ENCODE assay signal across 1 cellular context in genomic region chr6:105646391-105646867, GRCh38.
TF ChIP-seq lines count a peak whose summit lies in the region.

No MANE protein-coding gene starts in this region.

TF ChIP-seq in GM12878, 131 proteins besides CTCF, POLR2A, EP300 and RAD21 (continued from another document and continues in another):
- TF ChIP-seq ZNF687 (IDR thresholded peaks at IDR 0.05) (peak; percentile 84; the same call in 1 of the 2 replicates), CEBPB (IDR thresholded peaks at IDR 0.05; ENCODE audit: borderline replicate concordance in 1 of 2, low read depth in 2 of 2, low read length in 2 of 2) (peak in 1 of 2 experiments; percentile 99; a peak in 2 of 4 replicates), BCL11A (IDR thresholded peaks at IDR 0.05; ENCODE audit: low read depth, low read length) (peak; percentile 98), SRF (IDR thresholded peaks at IDR 0.05; ENCODE audit: low read depth in 2 of 2, low read length in 2 of 2) (peak in 1 of 2 experiments; percentile 82; a peak in 2 of 4 replicates), SP1 (IDR thresholded peaks at IDR 0.05; ENCODE audit: low read depth, low read length) (peak; percentile 67), MAX (IDR thresholded peaks at IDR 0.05; ENCODE audit: low read depth, low read length) (peak; percentile 69; the same call in 1 of the 2 replicates), RAD51 (IDR thresholded peaks at IDR 0.05) (peak; percentile 79), ZSCAN29 (IDR thresholded peaks at IDR 0.05) (peak; percentile 74), RCOR1 (conservative IDR thresholded peaks at IDR 0.05; ENCODE audit: low read depth, low read length) (peak; percentile 98), RUNX3 (IDR thresholded peaks at IDR 0.05; ENCODE audit: low read length) (peak; percentile 100), TCF3 (IDR thresholded peaks at IDR 0.05; ENCODE audit: borderline replicate concordance, insufficient read depth, low read depth, low read length) (peak; percentile 93), NFXL1 (IDR thresholded peaks at IDR 0.05; ENCODE audit: borderline replicate concordance) (no peak), SMAD1 (IDR thresholded peaks at IDR 0.05; ENCODE audit: low read depth, partially characterized antibody) (peak; percentile 96), SREBF1 (IDR thresholded peaks at IDR 0.05; ENCODE audit: low read length) (peak; percentile 86), RELB (IDR thresholded peaks at IDR 0.05; ENCODE audit: low read depth) (peak; percentile 97), IKZF2 (IDR thresholded peaks at IDR 0.05) (peak; percentile 99), RELA (IDR thresholded peaks at IDR 0.05; ENCODE audit: borderline replicate concordance, partially characterized antibody) (peak; percentile 75), ZNF217 (IDR thresholded peaks at IDR 0.05) (peak; percentile 100), YY1 (IDR thresholded peaks at IDR 0.05; ENCODE audit: low read depth, low read length) (no peak), SMAD5 (IDR thresholded peaks at IDR 0.05; ENCODE audit: low read depth) (no peak), SMARCA5 (IDR thresholded peaks at IDR 0.05) (peak; percentile 46; the same call in 1 of the 2 replicates), SIX5 (IDR thresholded peaks at IDR 0.05; ENCODE audit: low read depth, low read length, severe bottlenecking) (peak; percentile 14), NBN (IDR thresholded peaks at IDR 0.05) (peak; percentile 99), RBBP5 (conservative IDR thresholded peaks at IDR 0.05) (no peak), TARDBP (IDR thresholded peaks at IDR 0.05; ENCODE audit: borderline replicate concordance) (no peak), RFX5 (IDR thresholded peaks at IDR 0.05; ENCODE audit: low read depth, low read length) (no peak; the same call in 1 of the 2 replicates), CREM (IDR thresholded peaks at IDR 0.05; ENCODE audit: low read depth) (peak; percentile 93), CBX5 (IDR thresholded peaks at IDR 0.05; ENCODE audit: low read depth) (peak; percentile 99), ESRRA (IDR thresholded peaks at IDR 0.05; ENCODE audit: low read length) (peak; percentile 81; the same call in 1 of the 2 replicates), NKRF (conservative IDR thresholded peaks at IDR 0.05) (peak; percentile 81; the same call in 1 of the 2 replicates), CUX1 (IDR thresholded peaks at IDR 0.05; ENCODE audit: insufficient replicate concordance, low read depth, low read length) (peak; percentile 80)
- TF ChIP-seq, protein P1, sequence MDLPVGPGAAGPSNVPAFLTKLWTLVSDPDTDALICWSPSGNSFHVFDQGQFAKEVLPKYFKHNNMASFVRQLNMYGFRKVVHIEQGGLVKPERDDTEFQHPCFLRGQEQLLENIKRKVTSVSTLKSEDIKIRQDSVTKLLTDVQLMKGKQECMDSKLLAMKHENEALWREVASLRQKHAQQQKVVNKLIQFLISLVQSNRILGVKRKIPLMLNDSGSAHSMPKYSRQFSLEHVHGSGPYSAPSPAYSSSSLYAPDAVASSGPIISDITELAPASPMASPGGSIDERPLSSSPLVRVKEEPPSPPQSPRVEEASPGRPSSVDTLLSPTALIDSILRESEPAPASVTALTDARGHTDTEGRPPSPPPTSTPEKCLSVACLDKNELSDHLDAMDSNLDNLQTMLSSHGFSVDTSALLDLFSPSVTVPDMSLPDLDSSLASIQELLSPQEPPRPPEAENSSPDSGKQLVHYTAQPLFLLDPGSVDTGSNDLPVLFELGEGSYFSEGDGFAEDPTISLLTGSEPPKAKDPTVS (IDR thresholded peaks at IDR 0.05; ENCODE audit: low read depth, low read length) = no peak
- TF ChIP-seq, protein P2, sequence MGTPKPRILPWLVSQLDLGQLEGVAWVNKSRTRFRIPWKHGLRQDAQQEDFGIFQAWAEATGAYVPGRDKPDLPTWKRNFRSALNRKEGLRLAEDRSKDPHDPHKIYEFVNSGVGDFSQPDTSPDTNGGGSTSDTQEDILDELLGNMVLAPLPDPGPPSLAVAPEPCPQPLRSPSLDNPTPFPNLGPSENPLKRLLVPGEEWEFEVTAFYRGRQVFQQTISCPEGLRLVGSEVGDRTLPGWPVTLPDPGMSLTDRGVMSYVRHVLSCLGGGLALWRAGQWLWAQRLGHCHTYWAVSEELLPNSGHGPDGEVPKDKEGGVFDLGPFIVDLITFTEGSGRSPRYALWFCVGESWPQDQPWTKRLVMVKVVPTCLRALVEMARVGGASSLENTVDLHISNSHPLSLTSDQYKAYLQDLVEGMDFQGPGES (IDR thresholded peaks at IDR 0.05) = no peak
- TF ChIP-seq, protein P3, sequence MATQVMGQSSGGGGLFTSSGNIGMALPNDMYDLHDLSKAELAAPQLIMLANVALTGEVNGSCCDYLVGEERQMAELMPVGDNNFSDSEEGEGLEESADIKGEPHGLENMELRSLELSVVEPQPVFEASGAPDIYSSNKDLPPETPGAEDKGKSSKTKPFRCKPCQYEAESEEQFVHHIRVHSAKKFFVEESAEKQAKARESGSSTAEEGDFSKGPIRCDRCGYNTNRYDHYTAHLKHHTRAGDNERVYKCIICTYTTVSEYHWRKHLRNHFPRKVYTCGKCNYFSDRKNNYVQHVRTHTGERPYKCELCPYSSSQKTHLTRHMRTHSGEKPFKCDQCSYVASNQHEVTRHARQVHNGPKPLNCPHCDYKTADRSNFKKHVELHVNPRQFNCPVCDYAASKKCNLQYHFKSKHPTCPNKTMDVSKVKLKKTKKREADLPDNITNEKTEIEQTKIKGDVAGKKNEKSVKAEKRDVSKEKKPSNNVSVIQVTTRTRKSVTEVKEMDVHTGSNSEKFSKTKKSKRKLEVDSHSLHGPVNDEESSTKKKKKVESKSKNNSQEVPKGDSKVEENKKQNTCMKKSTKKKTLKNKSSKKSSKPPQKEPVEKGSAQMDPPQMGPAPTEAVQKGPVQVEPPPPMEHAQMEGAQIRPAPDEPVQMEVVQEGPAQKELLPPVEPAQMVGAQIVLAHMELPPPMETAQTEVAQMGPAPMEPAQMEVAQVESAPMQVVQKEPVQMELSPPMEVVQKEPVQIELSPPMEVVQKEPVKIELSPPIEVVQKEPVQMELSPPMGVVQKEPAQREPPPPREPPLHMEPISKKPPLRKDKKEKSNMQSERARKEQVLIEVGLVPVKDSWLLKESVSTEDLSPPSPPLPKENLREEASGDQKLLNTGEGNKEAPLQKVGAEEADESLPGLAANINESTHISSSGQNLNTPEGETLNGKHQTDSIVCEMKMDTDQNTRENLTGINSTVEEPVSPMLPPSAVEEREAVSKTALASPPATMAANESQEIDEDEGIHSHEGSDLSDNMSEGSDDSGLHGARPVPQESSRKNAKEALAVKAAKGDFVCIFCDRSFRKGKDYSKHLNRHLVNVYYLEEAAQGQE (IDR thresholded peaks at IDR 0.05; ENCODE audit: low read depth, low read length) = peak; percentile 51; the same call in 1 of the 2 replicates
- TF ChIP-seq, protein P4, sequence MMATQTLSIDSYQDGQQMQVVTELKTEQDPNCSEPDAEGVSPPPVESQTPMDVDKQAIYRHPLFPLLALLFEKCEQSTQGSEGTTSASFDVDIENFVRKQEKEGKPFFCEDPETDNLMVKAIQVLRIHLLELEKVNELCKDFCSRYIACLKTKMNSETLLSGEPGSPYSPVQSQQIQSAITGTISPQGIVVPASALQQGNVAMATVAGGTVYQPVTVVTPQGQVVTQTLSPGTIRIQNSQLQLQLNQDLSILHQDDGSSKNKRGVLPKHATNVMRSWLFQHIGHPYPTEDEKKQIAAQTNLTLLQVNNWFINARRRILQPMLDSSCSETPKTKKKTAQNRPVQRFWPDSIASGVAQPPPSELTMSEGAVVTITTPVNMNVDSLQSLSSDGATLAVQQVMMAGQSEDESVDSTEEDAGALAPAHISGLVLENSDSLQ (IDR thresholded peaks at IDR 0.05) = peak; percentile 93
